ENCODE assay signal across 13 cellular contexts in genomic region chr1:22830131-22830566, GRCh38.
A peak's percentile ranks its signal among the peaks of the same experiment; 100 is the strongest.
DNase-seq lines count a peak whose midpoint lies in the region; ATAC-seq and TF ChIP-seq lines count a peak whose summit lies in the region.
"Had no signal": no experiment of that assay in that cellular context is flagged by ENCODE, and none has a peak within 500 bp of the region (broad histone marks: within the 10 kb centered on the region; RNA-seq: fewer than 3 reads in every experiment).

No MANE protein-coding gene starts in this region.

- POLR2A ChIA-PET in PC-3 (lab: Charles Lee; ENCODE audit: unreplicated experiment), result no interaction called here

- DNase-seq in amygdala (lab: John Stamatoyannopoulos, UW) (peak in 41 of 56 donors; percentile 9 to 78 (median 48)), epithelial cell of esophagus (ENCODE audit: low read depth) (peak; percentile 97), midbrain (lab: John Stamatoyannopoulos, UW) (peak; percentile 68), upper lobe of right lung (no peak), PC-3 (no peak), DMS79 (lab: John Stamatoyannopoulos, UW) (no peak)
- DNase-seq: activated CD4-positive, alpha-beta memory T cell treated with anti-CD3 and anti-CD28 coated beads, Interleukin-2, amount 10 ng/mL, durations not matched to agents 7 days and 5 days; KBM-7; NCI-H510A treated with DMSO at 0.1 percent for 48 hours had no signal

- H3K79me2 ChIP-seq in PC-3 (ENCODE audit: low read length), result no peaks in the 10 kb centered on the region

- no peaks in the 10 kb centered on the region for H3K9me3 ChIP-seq in upper lobe of right lung
- no peaks in the 10 kb centered on the region for H3K9me3 ChIP-seq in PC-3 (ENCODE audit: low read length)

- no peaks in the 10 kb centered on the region for H3K4me1 ChIP-seq in upper lobe of right lung
- H3K4me1 ChIP-seq in PC-3 (ENCODE audit: insufficient read depth, low read length), result peaks cover 73% of the 10 kb centered on the region

- H3K4me3 ChIP-seq in epithelial cell of esophagus (ENCODE audit: low read length) (no peak overlapping the region), upper lobe of right lung (no peak overlapping the region), PC-3 (ENCODE audit: low read length) (no peak overlapping the region)

- no peak overlapping the region for H2AFZ ChIP-seq in PC-3 (ENCODE audit: low read length)

- no peak overlapping the region for H3K9ac ChIP-seq in PC-3 (ENCODE audit: low read length)

- ATAC-seq in upper lobe of right lung, result peak; percentile 14
- no peak for ATAC-seq in PC-3
- no peak for ATAC-seq in HG03342 (IDR thresholded peaks at IDR 0.05; ENCODE audit: unreplicated experiment)
- ATAC-seq: activated T-helper 17 cell treated with anti-CD3 and anti-CD28 coated beads, Interleukin-2, amount 50 U/mL, for 72 hours had no signal

- no TSS peak for BruUV-seq in PC-3 (replicated peaks; lab: Mats Ljungman, UMichigan)

- H3K27me3 ChIP-seq in upper lobe of right lung (no peaks in the 10 kb centered on the region), PC-3 (ENCODE audit: low read length) (no peaks in the 10 kb centered on the region)

- CTCF ChIA-PET in PC-3 (lab: Charles Lee), result no interaction called here

- H3K27ac ChIP-seq in upper lobe of right lung (no peak overlapping the region), PC-3 (ENCODE audit: low read length) (no peak overlapping the region)
- H3K27ac ChIP-seq: C4-2B, HL-60 had no signal

- peaks cover 4% of the 10 kb centered on the region for H3F3A ChIP-seq in PC-3 (ENCODE audit: low read length, unreplicated experiment)

- no peaks in the 10 kb centered on the region for H3K36me3 ChIP-seq in upper lobe of right lung
- H3K36me3 ChIP-seq in PC-3 (ENCODE audit: low read depth, low read length), result no peaks in the 10 kb centered on the region

- H3K4me2 ChIP-seq in PC-3 (ENCODE audit: low read length), result no peak overlapping the region

- no peaks in the 10 kb centered on the region for H4K20me1 ChIP-seq in PC-3 (ENCODE audit: low read length)

- no peaks in the 10 kb centered on the region for H3K9me2 ChIP-seq in PC-3 (replicated peaks; ENCODE audit: low read length)

- TF ChIP-seq CTCF in epithelial cell of esophagus (IDR thresholded peaks at IDR 0.05; ENCODE audit: insufficient read depth, low read depth, low read length, missing control alignments) (peak; percentile 70), upper lobe of right lung (IDR thresholded peaks at IDR 0.05) (no peak), PC-3 (conservative IDR thresholded peaks at IDR 0.05; ENCODE audit: low read depth, low read length) (no peak)

- intact Hi-C loops in upper lobe of right lung (cut with DNase I) (no loop called here), PC-3 (cut with micrococcal nuclease) (no loop called here)

Comparison
In these comparisons a context has a peak if more than half of its experiments do, and no peak if none do; other contexts are left out.
1. DNase-seq: peak in amygdala (41 of 56), epithelial cell of esophagus (single experiment) and midbrain (single experiment); none in upper lobe of right lung (single experiment), PC-3 (single experiment) and DMS79 (single experiment).